In genomic region chr7:75921479-75921878, GRCh38 we compare ENCODE assay signal across 2 cellular contexts.
A peak's percentile ranks its signal among the peaks of the same experiment; 100 is the strongest.
TF ChIP-seq lines count a peak whose summit lies in the region.

No MANE protein-coding gene starts in this region.

TF ChIP-seq in GM23338, 12 proteins besides CTCF, POLR2A, EP300 and RAD21:
- no peak for TF ChIP-seq ZNF114 (CRISPR knock-in tag; IDR thresholded peaks at IDR 0.05)
- TF ChIP-seq, protein P1, sequence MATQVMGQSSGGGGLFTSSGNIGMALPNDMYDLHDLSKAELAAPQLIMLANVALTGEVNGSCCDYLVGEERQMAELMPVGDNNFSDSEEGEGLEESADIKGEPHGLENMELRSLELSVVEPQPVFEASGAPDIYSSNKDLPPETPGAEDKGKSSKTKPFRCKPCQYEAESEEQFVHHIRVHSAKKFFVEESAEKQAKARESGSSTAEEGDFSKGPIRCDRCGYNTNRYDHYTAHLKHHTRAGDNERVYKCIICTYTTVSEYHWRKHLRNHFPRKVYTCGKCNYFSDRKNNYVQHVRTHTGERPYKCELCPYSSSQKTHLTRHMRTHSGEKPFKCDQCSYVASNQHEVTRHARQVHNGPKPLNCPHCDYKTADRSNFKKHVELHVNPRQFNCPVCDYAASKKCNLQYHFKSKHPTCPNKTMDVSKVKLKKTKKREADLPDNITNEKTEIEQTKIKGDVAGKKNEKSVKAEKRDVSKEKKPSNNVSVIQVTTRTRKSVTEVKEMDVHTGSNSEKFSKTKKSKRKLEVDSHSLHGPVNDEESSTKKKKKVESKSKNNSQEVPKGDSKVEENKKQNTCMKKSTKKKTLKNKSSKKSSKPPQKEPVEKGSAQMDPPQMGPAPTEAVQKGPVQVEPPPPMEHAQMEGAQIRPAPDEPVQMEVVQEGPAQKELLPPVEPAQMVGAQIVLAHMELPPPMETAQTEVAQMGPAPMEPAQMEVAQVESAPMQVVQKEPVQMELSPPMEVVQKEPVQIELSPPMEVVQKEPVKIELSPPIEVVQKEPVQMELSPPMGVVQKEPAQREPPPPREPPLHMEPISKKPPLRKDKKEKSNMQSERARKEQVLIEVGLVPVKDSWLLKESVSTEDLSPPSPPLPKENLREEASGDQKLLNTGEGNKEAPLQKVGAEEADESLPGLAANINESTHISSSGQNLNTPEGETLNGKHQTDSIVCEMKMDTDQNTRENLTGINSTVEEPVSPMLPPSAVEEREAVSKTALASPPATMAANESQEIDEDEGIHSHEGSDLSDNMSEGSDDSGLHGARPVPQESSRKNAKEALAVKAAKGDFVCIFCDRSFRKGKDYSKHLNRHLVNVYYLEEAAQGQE (IDR thresholded peaks at IDR 0.05; ENCODE audit: unreplicated experiment): peak; percentile 77
TF ChIP-seq in GM23338: peak in this region for 1.

TF ChIP-seq in HepG2, 621 proteins besides CTCF, POLR2A, EP300 and RAD21 (continues in another document):
- no peak for TF ChIP-seq ZNF276 (CRISPR knock-in tag; IDR thresholded peaks at IDR 0.05; ENCODE audit: low read depth)
- TF ChIP-seq HNF4G (IDR thresholded peaks at IDR 0.05; ENCODE audit: borderline replicate concordance, low read depth, low read length): no peak
- no peak for TF ChIP-seq HNF4G (CRISPR knock-in tag; IDR thresholded peaks at IDR 0.05; ENCODE audit: borderline replicate concordance, low read depth)
- no peak for TF ChIP-seq ZNF234 (CRISPR knock-in tag; conservative IDR thresholded peaks at IDR 0.05)
- TF ChIP-seq, protein P1 (IDR thresholded peaks at IDR 0.05; ENCODE audit: borderline replicate concordance in 1 of 2, low read depth in 1 of 2, low read length in 2 of 2): peak; percentile 50 to 90
- no peak for TF ChIP-seq ZBTB39 (CRISPR knock-in tag; IDR thresholded peaks at IDR 0.05)
- peak; percentile 71 for TF ChIP-seq RARA (CRISPR knock-in tag; IDR thresholded peaks at IDR 0.05)
- no peak for TF ChIP-seq ZNF33A (CRISPR knock-in tag; IDR thresholded peaks at IDR 0.05; ENCODE audit: borderline replicate concordance)
- no peak for TF ChIP-seq ZNF674 (CRISPR knock-in tag; IDR thresholded peaks at IDR 0.05; ENCODE audit: low read depth)
- no peak for TF ChIP-seq RFX1 (IDR thresholded peaks at IDR 0.05)
- TF ChIP-seq NFKBIZ (CRISPR knock-in tag; IDR thresholded peaks at IDR 0.05): no peak
- 0 out of 2 replicates have a peak, but pooled peaks have one; percentile 29 for TF ChIP-seq ZNF251 (CRISPR knock-in tag; IDR thresholded peaks at IDR 0.05)
- no peak for TF ChIP-seq FOXO1 (CRISPR knock-in tag; IDR thresholded peaks at IDR 0.05)
- TF ChIP-seq ZNF124 (CRISPR knock-in tag; IDR thresholded peaks at IDR 0.05): no peak
- TF ChIP-seq NFE2L1 (CRISPR knock-in tag; IDR thresholded peaks at IDR 0.05; ENCODE audit: borderline replicate concordance): no peak
- TF ChIP-seq, protein P2, sequence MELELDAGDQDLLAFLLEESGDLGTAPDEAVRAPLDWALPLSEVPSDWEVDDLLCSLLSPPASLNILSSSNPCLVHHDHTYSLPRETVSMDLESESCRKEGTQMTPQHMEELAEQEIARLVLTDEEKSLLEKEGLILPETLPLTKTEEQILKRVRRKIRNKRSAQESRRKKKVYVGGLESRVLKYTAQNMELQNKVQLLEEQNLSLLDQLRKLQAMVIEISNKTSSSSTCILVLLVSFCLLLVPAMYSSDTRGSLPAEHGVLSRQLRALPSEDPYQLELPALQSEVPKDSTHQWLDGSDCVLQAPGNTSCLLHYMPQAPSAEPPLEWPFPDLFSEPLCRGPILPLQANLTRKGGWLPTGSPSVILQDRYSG (CRISPR knock-in tag; IDR thresholded peaks at IDR 0.05): no peak
- TF ChIP-seq HOXA3 (CRISPR knock-in tag; IDR thresholded peaks at IDR 0.05): no peak
- TF ChIP-seq ZNF770 (CRISPR knock-in tag; IDR thresholded peaks at IDR 0.05): no peak
- no peak for TF ChIP-seq MTA1 (CRISPR knock-in tag; IDR thresholded peaks at IDR 0.05; ENCODE audit: borderline replicate concordance)
- no peak for TF ChIP-seq ZNF570 (CRISPR knock-in tag; IDR thresholded peaks at IDR 0.05; ENCODE audit: borderline replicate concordance)
- no peak for TF ChIP-seq ZKSCAN5 (CRISPR knock-in tag; IDR thresholded peaks at IDR 0.05)
- TF ChIP-seq CHD2 (IDR thresholded peaks at IDR 0.05; ENCODE audit: low read depth, low read length): no peak
- no peak for TF ChIP-seq TCF7 (IDR thresholded peaks at IDR 0.05; ENCODE audit: low read depth)
- TF ChIP-seq ZFAT (CRISPR knock-in tag; conservative IDR thresholded peaks at IDR 0.05): no peak
- TF ChIP-seq RFX3 (CRISPR knock-in tag; IDR thresholded peaks at IDR 0.05): no peak
- TF ChIP-seq, protein P3, sequence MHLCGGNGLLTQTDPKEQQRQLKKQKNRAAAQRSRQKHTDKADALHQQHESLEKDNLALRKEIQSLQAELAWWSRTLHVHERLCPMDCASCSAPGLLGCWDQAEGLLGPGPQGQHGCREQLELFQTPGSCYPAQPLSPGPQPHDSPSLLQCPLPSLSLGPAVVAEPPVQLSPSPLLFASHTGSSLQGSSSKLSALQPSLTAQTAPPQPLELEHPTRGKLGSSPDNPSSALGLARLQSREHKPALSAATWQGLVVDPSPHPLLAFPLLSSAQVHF (CRISPR knock-in tag; IDR thresholded peaks at IDR 0.05): no peak
- no peak for TF ChIP-seq TSC22D2 (CRISPR knock-in tag; IDR thresholded peaks at IDR 0.05; ENCODE audit: borderline replicate concordance)
- no peak for TF ChIP-seq ZSCAN29 (CRISPR knock-in tag; conservative IDR thresholded peaks at IDR 0.05)
- no peak for TF ChIP-seq JUND (CRISPR knock-in tag; IDR thresholded peaks at IDR 0.05)
- no peak for TF ChIP-seq SNRNP70 (IDR thresholded peaks at IDR 0.05; ENCODE audit: low read depth, low read length)
- no peak for TF ChIP-seq DNMT1 (CRISPR knock-in tag; IDR thresholded peaks at IDR 0.05)
- no peak for TF ChIP-seq RARG (CRISPR knock-in tag; IDR thresholded peaks at IDR 0.05; ENCODE audit: low read depth)
- TF ChIP-seq U2AF1 (optimal IDR thresholded peaks at IDR 0.05; ENCODE audit: low read depth, low read length): no peak
- TF ChIP-seq, protein P4, sequence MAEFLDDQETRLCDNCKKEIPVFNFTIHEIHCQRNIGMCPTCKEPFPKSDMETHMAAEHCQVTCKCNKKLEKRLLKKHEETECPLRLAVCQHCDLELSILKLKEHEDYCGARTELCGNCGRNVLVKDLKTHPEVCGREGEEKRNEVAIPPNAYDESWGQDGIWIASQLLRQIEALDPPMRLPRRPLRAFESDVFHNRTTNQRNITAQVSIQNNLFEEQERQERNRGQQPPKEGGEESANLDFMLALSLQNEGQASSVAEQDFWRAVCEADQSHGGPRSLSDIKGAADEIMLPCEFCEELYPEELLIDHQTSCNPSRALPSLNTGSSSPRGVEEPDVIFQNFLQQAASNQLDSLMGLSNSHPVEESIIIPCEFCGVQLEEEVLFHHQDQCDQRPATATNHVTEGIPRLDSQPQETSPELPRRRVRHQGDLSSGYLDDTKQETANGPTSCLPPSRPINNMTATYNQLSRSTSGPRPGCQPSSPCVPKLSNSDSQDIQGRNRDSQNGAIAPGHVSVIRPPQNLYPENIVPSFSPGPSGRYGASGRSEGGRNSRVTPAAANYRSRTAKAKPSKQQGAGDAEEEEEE (CRISPR knock-in tag; IDR thresholded peaks at IDR 0.05; ENCODE audit: borderline replicate concordance): no peak
- no peak for TF ChIP-seq STAG1 (CRISPR knock-in tag; IDR thresholded peaks at IDR 0.05)
- TF ChIP-seq MED13 (CRISPR knock-in tag; IDR thresholded peaks at IDR 0.05): no peak
- TF ChIP-seq, protein P5, sequence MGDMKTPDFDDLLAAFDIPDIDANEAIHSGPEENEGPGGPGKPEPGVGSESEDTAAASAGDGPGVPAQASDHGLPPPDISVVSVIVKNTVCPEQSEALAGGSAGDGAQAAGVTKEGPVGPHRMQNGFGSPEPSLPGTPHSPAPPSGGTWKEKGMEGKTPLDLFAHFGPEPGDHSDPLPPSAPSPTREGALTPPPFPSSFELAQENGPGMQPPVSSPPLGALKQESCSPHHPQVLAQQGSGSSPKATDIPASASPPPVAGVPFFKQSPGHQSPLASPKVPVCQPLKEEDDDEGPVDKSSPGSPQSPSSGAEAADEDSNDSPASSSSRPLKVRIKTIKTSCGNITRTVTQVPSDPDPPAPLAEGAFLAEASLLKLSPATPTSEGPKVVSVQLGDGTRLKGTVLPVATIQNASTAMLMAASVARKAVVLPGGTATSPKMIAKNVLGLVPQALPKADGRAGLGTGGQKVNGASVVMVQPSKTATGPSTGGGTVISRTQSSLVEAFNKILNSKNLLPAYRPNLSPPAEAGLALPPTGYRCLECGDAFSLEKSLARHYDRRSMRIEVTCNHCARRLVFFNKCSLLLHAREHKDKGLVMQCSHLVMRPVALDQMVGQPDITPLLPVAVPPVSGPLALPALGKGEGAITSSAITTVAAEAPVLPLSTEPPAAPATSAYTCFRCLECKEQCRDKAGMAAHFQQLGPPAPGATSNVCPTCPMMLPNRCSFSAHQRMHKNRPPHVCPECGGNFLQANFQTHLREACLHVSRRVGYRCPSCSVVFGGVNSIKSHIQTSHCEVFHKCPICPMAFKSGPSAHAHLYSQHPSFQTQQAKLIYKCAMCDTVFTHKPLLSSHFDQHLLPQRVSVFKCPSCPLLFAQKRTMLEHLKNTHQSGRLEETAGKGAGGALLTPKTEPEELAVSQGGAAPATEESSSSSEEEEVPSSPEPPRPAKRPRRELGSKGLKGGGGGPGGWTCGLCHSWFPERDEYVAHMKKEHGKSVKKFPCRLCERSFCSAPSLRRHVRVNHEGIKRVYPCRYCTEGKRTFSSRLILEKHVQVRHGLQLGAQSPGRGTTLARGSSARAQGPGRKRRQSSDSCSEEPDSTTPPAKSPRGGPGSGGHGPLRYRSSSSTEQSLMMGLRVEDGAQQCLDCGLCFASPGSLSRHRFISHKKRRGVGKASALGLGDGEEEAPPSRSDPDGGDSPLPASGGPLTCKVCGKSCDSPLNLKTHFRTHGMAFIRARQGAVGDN (CRISPR knock-in tag; IDR thresholded peaks at IDR 0.05): peak; percentile 53; the same call in 1 of the 2 replicates
- no peak for TF ChIP-seq ZNF292 (CRISPR knock-in tag; IDR thresholded peaks at IDR 0.05; ENCODE audit: borderline replicate concordance, low read depth)
- no peak for TF ChIP-seq NR1H2 (CRISPR knock-in tag; IDR thresholded peaks at IDR 0.05; ENCODE audit: borderline replicate concordance, low read depth)
- no peak for TF ChIP-seq SUZ12 (IDR thresholded peaks at IDR 0.05; ENCODE audit: low read depth, low read length)
- TF ChIP-seq ZNF75D (CRISPR knock-in tag; IDR thresholded peaks at IDR 0.05; ENCODE audit: borderline replicate concordance): 0 out of 2 replicates have a peak, but pooled peaks have one; percentile 35
- no peak for TF ChIP-seq HNRNPUL1 (IDR thresholded peaks at IDR 0.05; ENCODE audit: low read depth, low read length)
